ENCODE assay signal across 1 cellular context in the genomic region with DNA sequence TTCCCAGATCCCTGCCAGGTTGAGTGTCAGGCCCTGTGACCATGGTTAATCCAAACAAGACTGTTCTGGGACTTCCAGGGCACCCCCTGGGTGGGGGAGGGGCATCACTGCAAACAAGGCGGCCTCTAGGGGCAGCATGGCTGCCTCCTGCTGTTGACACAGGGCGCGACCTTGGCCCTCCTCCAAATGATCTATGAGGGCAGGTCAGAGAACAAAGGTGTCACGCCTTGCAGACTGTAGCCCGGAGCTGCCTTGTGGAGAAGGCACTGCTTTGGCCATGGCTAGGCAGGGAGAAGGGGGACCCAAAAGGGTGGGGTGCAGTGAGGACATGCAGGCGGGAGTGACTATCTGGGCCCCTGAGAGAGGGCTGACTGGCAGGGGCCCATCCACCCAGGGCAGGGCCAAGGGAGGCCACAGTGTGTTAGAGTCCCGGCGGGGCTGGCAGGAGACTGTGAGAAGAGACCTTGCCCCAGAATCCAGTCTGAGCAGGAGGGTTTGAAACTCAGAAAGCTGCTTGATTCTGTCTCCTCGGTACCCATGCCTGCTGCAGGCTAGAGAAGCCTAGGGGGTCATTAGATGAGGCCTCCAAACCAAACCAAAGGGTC.
A peak's percentile ranks its signal among the peaks of the same experiment; 100 is the strongest.
TF ChIP-seq lines count a peak whose summit lies in the region.

No MANE protein-coding gene starts in this region.

TF ChIP-seq in HepG2, 621 proteins besides CTCF, POLR2A, EP300 and RAD21 (continued from another document and continues in another):
- TF ChIP-seq, protein P1, sequence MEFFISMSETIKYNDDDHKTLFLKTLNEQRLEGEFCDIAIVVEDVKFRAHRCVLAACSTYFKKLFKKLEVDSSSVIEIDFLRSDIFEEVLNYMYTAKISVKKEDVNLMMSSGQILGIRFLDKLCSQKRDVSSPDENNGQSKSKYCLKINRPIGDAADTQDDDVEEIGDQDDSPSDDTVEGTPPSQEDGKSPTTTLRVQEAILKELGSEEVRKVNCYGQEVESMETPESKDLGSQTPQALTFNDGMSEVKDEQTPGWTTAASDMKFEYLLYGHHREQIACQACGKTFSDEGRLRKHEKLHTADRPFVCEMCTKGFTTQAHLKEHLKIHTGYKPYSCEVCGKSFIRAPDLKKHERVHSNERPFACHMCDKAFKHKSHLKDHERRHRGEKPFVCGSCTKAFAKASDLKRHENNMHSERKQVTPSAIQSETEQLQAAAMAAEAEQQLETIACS (CRISPR knock-in tag; IDR thresholded peaks at IDR 0.05): no peak
- 0 out of 2 replicates have a peak, but pooled peaks have one; percentile 28 for TF ChIP-seq ZKSCAN1 (IDR thresholded peaks at IDR 0.05; ENCODE audit: low read length)
- TF ChIP-seq SIX1 (CRISPR knock-in tag; IDR thresholded peaks at IDR 0.05; ENCODE audit: borderline replicate concordance): peak; percentile 59; the same call in 1 of the 2 replicates
- no peak for TF ChIP-seq ZSCAN12 (CRISPR knock-in tag; IDR thresholded peaks at IDR 0.05)
- peak; percentile 92 for TF ChIP-seq NCOA2 (CRISPR knock-in tag; IDR thresholded peaks at IDR 0.05)
- TF ChIP-seq, protein P2, sequence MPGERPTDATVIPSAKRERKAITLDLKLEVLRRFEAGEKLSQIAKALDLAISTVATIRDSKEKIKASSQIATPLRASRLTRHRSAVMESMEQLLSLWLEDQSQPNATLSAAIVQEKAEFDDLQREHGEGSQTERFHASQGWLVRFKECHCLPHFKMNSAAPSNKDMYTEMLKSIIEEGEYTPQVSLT (CRISPR knock-in tag; IDR thresholded peaks at IDR 0.05; ENCODE audit: borderline replicate concordance, low read depth): no peak
- TF ChIP-seq HNF4A (CRISPR knock-in tag; IDR thresholded peaks at IDR 0.05): peak; percentile 99
- peak; percentile 83; the same call in 1 of the 2 replicates for TF ChIP-seq REL (CRISPR knock-in tag; conservative IDR thresholded peaks at IDR 0.05)
- no peak for TF ChIP-seq REXO4 (CRISPR knock-in tag; IDR thresholded peaks at IDR 0.05; ENCODE audit: borderline replicate concordance)
- TF ChIP-seq HNRNPH1 (optimal IDR thresholded peaks at IDR 0.05; ENCODE audit: low read depth, low read length): peak; percentile 73
- TF ChIP-seq ZNF331 (CRISPR knock-in tag; IDR thresholded peaks at IDR 0.05): peak; percentile 97
- peak; percentile 88 for TF ChIP-seq FOXC1 (CRISPR knock-in tag; IDR thresholded peaks at IDR 0.05; ENCODE audit: borderline replicate concordance)
- TF ChIP-seq ZNF850 (CRISPR knock-in tag; conservative IDR thresholded peaks at IDR 0.05): no peak
- TF ChIP-seq, protein P3, sequence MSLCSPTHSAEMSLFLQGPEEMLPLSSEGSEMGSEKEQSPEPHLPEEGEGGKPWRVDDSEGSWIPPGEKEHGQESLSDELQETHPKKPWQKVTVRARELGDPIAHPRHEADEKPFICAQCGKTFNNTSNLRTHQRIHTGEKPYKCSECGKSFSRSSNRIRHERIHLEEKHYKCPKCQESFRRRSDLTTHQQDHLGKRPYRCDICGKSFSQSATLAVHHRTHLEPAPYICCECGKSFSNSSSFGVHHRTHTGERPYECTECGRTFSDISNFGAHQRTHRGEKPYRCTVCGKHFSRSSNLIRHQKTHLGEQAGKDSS (CRISPR knock-in tag; IDR thresholded peaks at IDR 0.05; ENCODE audit: borderline replicate concordance, low read depth): peak; percentile 94; the same call in 1 of the 2 replicates
- TF ChIP-seq, protein P4, sequence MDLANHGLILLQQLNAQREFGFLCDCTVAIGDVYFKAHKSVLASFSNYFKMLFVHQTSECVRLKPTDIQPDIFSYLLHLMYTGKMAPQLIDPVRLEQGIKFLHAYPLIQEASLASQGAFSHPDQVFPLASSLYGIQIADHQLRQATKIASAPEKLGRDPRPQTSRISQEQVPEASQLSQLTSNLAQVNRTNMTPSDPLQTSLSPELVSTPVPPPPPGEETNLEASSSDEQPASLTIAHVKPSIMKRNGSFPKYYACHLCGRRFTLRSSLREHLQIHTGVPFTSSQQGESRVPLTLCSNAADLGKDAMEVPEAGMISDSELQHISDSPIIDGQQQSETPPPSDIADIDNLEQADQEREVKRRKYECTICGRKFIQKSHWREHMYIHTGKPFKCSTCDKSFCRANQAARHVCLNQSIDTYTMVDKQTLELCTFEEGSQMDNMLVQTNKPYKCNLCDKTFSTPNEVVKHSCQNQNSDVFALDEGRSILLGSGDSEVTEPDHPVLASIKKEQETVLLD (CRISPR knock-in tag; IDR thresholded peaks at IDR 0.05; ENCODE audit: low read depth): peak; percentile 44; the same call in 1 of the 2 replicates
- no peak for TF ChIP-seq ZNF790 (CRISPR knock-in tag; IDR thresholded peaks at IDR 0.05; ENCODE audit: borderline replicate concordance)
- no peak for TF ChIP-seq TCF12 (IDR thresholded peaks at IDR 0.05)
- TF ChIP-seq TCF12 (CRISPR knock-in tag; IDR thresholded peaks at IDR 0.05): peak; percentile 92
- TF ChIP-seq ELF1 (CRISPR knock-in tag; IDR thresholded peaks at IDR 0.05): peak; percentile 66; the same call in 1 of the 2 replicates
- TF ChIP-seq PCBP1 (IDR thresholded peaks at IDR 0.05; ENCODE audit: borderline replicate concordance, low read depth, low read length): 0 out of 2 replicates have a peak, but pooled peaks have one; percentile 63
- TF ChIP-seq ZNF567 (CRISPR knock-in tag; IDR thresholded peaks at IDR 0.05; ENCODE audit: borderline replicate concordance): no peak
- TF ChIP-seq HOXA9 (CRISPR knock-in tag; IDR thresholded peaks at IDR 0.05; ENCODE audit: borderline replicate concordance): no peak
- peak; percentile 82 for TF ChIP-seq ELF3 (CRISPR knock-in tag; IDR thresholded peaks at IDR 0.05)
- TF ChIP-seq POLR2AphosphoS2 (IDR thresholded peaks at IDR 0.05; ENCODE audit: low read depth, low read length): no peak
- 0 out of 2 replicates have a peak, but pooled peaks have one; percentile 52 for TF ChIP-seq ZNF263 (CRISPR knock-in tag; IDR thresholded peaks at IDR 0.05)
- peak; percentile 98 for TF ChIP-seq DPF2 (CRISPR knock-in tag; IDR thresholded peaks at IDR 0.05; ENCODE audit: borderline replicate concordance, low read depth)
- TF ChIP-seq, protein P5, sequence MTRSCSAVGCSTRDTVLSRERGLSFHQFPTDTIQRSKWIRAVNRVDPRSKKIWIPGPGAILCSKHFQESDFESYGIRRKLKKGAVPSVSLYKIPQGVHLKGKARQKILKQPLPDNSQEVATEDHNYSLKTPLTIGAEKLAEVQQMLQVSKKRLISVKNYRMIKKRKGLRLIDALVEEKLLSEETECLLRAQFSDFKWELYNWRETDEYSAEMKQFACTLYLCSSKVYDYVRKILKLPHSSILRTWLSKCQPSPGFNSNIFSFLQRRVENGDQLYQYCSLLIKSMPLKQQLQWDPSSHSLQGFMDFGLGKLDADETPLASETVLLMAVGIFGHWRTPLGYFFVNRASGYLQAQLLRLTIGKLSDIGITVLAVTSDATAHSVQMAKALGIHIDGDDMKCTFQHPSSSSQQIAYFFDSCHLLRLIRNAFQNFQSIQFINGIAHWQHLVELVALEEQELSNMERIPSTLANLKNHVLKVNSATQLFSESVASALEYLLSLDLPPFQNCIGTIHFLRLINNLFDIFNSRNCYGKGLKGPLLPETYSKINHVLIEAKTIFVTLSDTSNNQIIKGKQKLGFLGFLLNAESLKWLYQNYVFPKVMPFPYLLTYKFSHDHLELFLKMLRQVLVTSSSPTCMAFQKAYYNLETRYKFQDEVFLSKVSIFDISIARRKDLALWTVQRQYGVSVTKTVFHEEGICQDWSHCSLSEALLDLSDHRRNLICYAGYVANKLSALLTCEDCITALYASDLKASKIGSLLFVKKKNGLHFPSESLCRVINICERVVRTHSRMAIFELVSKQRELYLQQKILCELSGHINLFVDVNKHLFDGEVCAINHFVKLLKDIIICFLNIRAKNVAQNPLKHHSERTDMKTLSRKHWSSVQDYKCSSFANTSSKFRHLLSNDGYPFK (CRISPR knock-in tag; IDR thresholded peaks at IDR 0.05; ENCODE audit: borderline replicate concordance): peak; percentile 65; the same call in 1 of the 2 replicates
- peak; percentile 75 for TF ChIP-seq YEATS4 (CRISPR knock-in tag; IDR thresholded peaks at IDR 0.05; ENCODE audit: borderline replicate concordance)
- TF ChIP-seq ATF7 (IDR thresholded peaks at IDR 0.05): no peak
- peak; percentile 73; the same call in 1 of the 2 replicates for TF ChIP-seq ATF7 (CRISPR knock-in tag; IDR thresholded peaks at IDR 0.05)
- TF ChIP-seq ZBTB21 (CRISPR knock-in tag; IDR thresholded peaks at IDR 0.05): no peak
- TF ChIP-seq HMG20B (CRISPR knock-in tag; conservative IDR thresholded peaks at IDR 0.05): peak; percentile 96
- TF ChIP-seq KLF11 (CRISPR knock-in tag; IDR thresholded peaks at IDR 0.05): 0 out of 2 replicates have a peak, but pooled peaks have one; percentile 32
- TF ChIP-seq, protein P6, sequence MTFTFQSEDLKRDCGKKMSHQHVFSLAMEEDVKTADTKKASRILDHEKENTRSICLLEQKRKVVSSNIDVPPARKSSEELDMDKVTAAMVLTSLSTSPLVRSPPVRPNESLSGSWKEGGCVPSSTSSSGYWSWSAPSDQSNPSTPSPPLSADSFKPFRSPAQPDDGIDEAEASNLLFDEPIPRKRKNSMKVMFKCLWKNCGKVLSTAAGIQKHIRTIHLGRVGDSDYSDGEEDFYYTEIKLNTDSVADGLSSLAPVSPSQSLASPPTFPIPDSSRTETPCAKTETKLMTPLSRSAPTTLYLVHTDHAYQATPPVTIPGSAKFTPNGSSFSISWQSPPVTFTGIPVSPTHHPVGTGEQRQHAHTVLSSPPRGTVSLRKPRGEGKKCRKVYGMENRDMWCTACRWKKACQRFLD (CRISPR knock-in tag; IDR thresholded peaks at IDR 0.05; ENCODE audit: borderline replicate concordance): 0 out of 2 replicates have a peak, but pooled peaks have one; percentile 69
- TF ChIP-seq ZNF670 (CRISPR knock-in tag; IDR thresholded peaks at IDR 0.05; ENCODE audit: borderline replicate concordance): peak; percentile 75; the same call in 1 of the 2 replicates
- TF ChIP-seq HNRNPK (IDR thresholded peaks at IDR 0.05; ENCODE audit: low read depth, low read length, poor library complexity, severe bottlenecking): no peak
- TF ChIP-seq ZNF619 (CRISPR knock-in tag; IDR thresholded peaks at IDR 0.05): peak; percentile 81; the same call in 1 of the 2 replicates
- TF ChIP-seq ONECUT2 (CRISPR knock-in tag; IDR thresholded peaks at IDR 0.05): peak; percentile 49
- TF ChIP-seq KDM5B (CRISPR knock-in tag; IDR thresholded peaks at IDR 0.05; ENCODE audit: borderline replicate concordance): peak; percentile 81; the same call in 1 of the 2 replicates
- TF ChIP-seq BORCS8-MEF2B (CRISPR knock-in tag; IDR thresholded peaks at IDR 0.05): peak; percentile 90
- peak; percentile 95 for TF ChIP-seq PHF21A (CRISPR knock-in tag; IDR thresholded peaks at IDR 0.05)
- TF ChIP-seq ZC3H13 (CRISPR knock-in tag; IDR thresholded peaks at IDR 0.05): peak; percentile 67; the same call in 1 of the 2 replicates
- TF ChIP-seq, protein P7, sequence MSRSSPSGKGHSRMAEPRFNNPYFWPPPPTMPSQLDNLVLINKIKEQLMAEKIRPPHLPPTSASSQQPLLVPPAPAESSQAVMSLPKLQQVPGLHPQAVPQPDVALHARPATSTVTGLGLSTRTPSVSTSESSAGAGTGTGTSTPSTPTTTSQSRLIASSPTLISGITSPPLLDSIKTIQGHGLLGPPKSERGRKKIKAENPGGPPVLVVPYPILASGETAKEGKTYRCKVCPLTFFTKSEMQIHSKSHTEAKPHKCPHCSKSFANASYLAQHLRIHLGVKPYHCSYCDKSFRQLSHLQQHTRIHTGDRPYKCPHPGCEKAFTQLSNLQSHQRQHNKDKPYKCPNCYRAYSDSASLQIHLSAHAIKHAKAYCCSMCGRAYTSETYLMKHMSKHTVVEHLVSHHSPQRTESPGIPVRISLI (CRISPR knock-in tag; IDR thresholded peaks at IDR 0.05; ENCODE audit: borderline replicate concordance): peak; percentile 59; the same call in 1 of the 2 replicates
- peak; percentile 94 for TF ChIP-seq ZNF605 (CRISPR knock-in tag; IDR thresholded peaks at IDR 0.05)
- TF ChIP-seq, protein P8, sequence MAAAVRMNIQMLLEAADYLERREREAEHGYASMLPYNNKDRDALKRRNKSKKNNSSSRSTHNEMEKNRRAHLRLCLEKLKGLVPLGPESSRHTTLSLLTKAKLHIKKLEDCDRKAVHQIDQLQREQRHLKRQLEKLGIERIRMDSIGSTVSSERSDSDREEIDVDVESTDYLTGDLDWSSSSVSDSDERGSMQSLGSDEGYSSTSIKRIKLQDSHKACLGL (CRISPR knock-in tag; IDR thresholded peaks at IDR 0.05): peak; percentile 56; the same call in 1 of the 2 replicates
- TF ChIP-seq MBNL3 (CRISPR knock-in tag; conservative IDR thresholded peaks at IDR 0.05): no peak
- peak; percentile 86; the same call in 1 of the 2 replicates for TF ChIP-seq TSC22D2 (CRISPR knock-in tag; IDR thresholded peaks at IDR 0.05; ENCODE audit: borderline replicate concordance)
- no peak for TF ChIP-seq CREB1 (IDR thresholded peaks at IDR 0.05)
- peak; percentile 68 for TF ChIP-seq CREB1 (CRISPR knock-in tag; IDR thresholded peaks at IDR 0.05)
- TF ChIP-seq LCORL (IDR thresholded peaks at IDR 0.05): no peak
- peak; percentile 98 for TF ChIP-seq LCORL (CRISPR knock-in tag; IDR thresholded peaks at IDR 0.05)
- TF ChIP-seq RXRA (CRISPR knock-in tag; IDR thresholded peaks at IDR 0.05): peak; percentile 97
- peak; percentile 96 for TF ChIP-seq ZNF292 (CRISPR knock-in tag; IDR thresholded peaks at IDR 0.05; ENCODE audit: borderline replicate concordance, low read depth)
- TF ChIP-seq TP53 (CRISPR knock-in tag; conservative IDR thresholded peaks at IDR 0.05): peak; percentile 57; the same call in 1 of the 2 replicates
- TF ChIP-seq ZNF891 (CRISPR knock-in tag; IDR thresholded peaks at IDR 0.05): no peak
- TF ChIP-seq ZNF629 (CRISPR knock-in tag; conservative IDR thresholded peaks at IDR 0.05): peak; percentile 54; the same call in 1 of the 2 replicates
- TF ChIP-seq RFXAP (CRISPR knock-in tag; IDR thresholded peaks at IDR 0.05; ENCODE audit: borderline replicate concordance): peak; percentile 84
- peak; percentile 70; the same call in 1 of the 2 replicates for TF ChIP-seq NFKB2 (CRISPR knock-in tag; IDR thresholded peaks at IDR 0.05; ENCODE audit: borderline replicate concordance)
- TF ChIP-seq CBX5 (CRISPR knock-in tag; IDR thresholded peaks at IDR 0.05; ENCODE audit: borderline replicate concordance): peak; percentile 90; the same call in 1 of the 2 replicates
